In genomic region chr4:159540501-159540900, GRCh38 we compare ENCODE assay signal across 15 cellular contexts.
DNase-seq lines count a peak whose midpoint lies in the region; ATAC-seq, FAIRE-seq and TF ChIP-seq lines count a peak whose summit lies in the region.
"Had no signal": no experiment of that assay in that cellular context is flagged by ENCODE, and none has a peak within 500 bp of the region (broad histone marks: within the 10 kb centered on the region; RNA-seq: fewer than 3 reads in every experiment).

No MANE protein-coding gene starts in this region.

- H3K4me3 ChIP-seq in GM23338 (no peak overlapping the region), HUES48 (ENCODE audit: low read depth, low read length) (no peak overlapping the region), H1 (ENCODE audit: extremely low read depth in 1 of 4, insufficient read depth in 2 of 4, low read depth in 3 of 4, low read length in 4 of 4) (no peak overlapping the region), tibial artery (no peak overlapping the region)
- H3K4me3 ChIP-seq: SJSA1 had no signal

- TF ChIP-seq CTCF in GM23338 (conservative IDR thresholded peaks at IDR 0.05; ENCODE audit: low read depth in 2 of 2): no peak
- TF ChIP-seq CTCF in H1 (IDR thresholded peaks at IDR 0.05; ENCODE audit: control extremely low read depth in 1 of 3, insufficient read depth in 1 of 3, low read depth in 1 of 3, low read length in 3 of 3): no peak
- no peak for TF ChIP-seq CTCF in tibial artery (IDR thresholded peaks at IDR 0.05)

- no peak for TF ChIP-seq POLR2A in H1 (IDR thresholded peaks at IDR 0.05; ENCODE audit: control extremely low read depth in 1 of 2, low read depth in 2 of 2, low read length in 2 of 2)

- H3K79me2 ChIP-seq in GM23338 (replicated peaks; ENCODE audit: insufficient read depth) (no peaks in the 10 kb centered on the region), H1 (ENCODE audit: control insufficient read depth in 1 of 2, insufficient read depth in 2 of 2, low read length in 2 of 2) (no peaks in the 10 kb centered on the region)

- TF ChIP-seq RAD21 in H1 (IDR thresholded peaks at IDR 0.05 in 1 of 2, conservative IDR thresholded peaks at IDR 0.05 in 1 of 2; ENCODE audit: low read depth in 2 of 2, low read length in 2 of 2): 0 out of 4 replicates have a peak, but pooled peaks of 1 of the 2 experiments have one; percentile 2

- H2BK15ac ChIP-seq in H1 (ENCODE audit: low read length): no peak overlapping the region

- CTCF ChIA-PET in H1 (lab: Charles Lee; ENCODE audit: partially characterized antibody): interaction anchor here (0.6 to 1.3 kb wide), 2 partner anchors 14 to 119 kb away, joined by 3 read pairs; no protein-coding TSS in a partner anchor

- no peak for TF ChIP-seq EP300 in H1 (IDR thresholded peaks at IDR 0.05; ENCODE audit: borderline replicate concordance in 1 of 2, low read depth in 2 of 2, low read length in 2 of 2)

- peak; percentile 36 for DNase-seq in GM23338 (ENCODE audit: low spot score)
- DNase-seq in H1 (ENCODE audit: low read depth in 1 of 2, low spot score in 2 of 2): peak in 1 of 2 experiments; percentile 53
- DNase-seq in sciatic nerve (ENCODE audit: low spot score): no peak
- no peak for DNase-seq in tibial artery
- no peak for DNase-seq in HTR-8/SVneo (ENCODE audit: insufficient read length, low spot score)
- DNase-seq: CD8-positive, alpha-beta memory T cell; NCI-H1694; NCI-H2107; NCI-H510A treated with DMSO at 0.1 percent for 48 hours; PC-3; SW 1271 had no signal

- H3K36me3 ChIP-seq in GM23338 (ENCODE audit: insufficient read depth) (no peaks in the 10 kb centered on the region), HUES48 (ENCODE audit: control insufficient read depth, insufficient read depth, low read length) (no peaks in the 10 kb centered on the region), H1 (ENCODE audit: control insufficient read depth in 2 of 4, insufficient read depth in 4 of 4, low read length in 3 of 4) (no peaks in the 10 kb centered on the region; a peak in 2 of 8 replicates), tibial artery (no peaks in the 10 kb centered on the region)
- H3K36me3 ChIP-seq: SJSA1 had no signal

- H4K5ac ChIP-seq in H1 (ENCODE audit: insufficient read length, low read depth, low read length): no peak overlapping the region

- no peak overlapping the region for H4K91ac ChIP-seq in H1 (replicated peaks; ENCODE audit: insufficient read length, low read length)

- intact Hi-C loops in sciatic nerve (cut with DNase I): no loop called here
- intact Hi-C loops in tibial artery (cut with DNase I; ENCODE audit: low total_unique reads): no loop called here

- peaks cover 6% of the 10 kb centered on the region; the same call in 1 of the 2 replicates for H3K9me2 ChIP-seq in GM23338 (ENCODE audit: insufficient read depth)

- peaks cover 31% of the 10 kb centered on the region for H3K4me1 Mint-ChIP-seq in GM23338
- H3K4me1 Mint-ChIP-seq: CD8-positive, alpha-beta memory T cell had no signal

- H3K9me3 Mint-ChIP-seq in GM23338: peaks cover 26% of the 10 kb centered on the region

- no peak overlapping the region for H3K27ac ChIP-seq in GM23338 (ENCODE audit: low read depth)
- peak overlapping the region; percentile 65 for H3K27ac ChIP-seq in HUES48 (ENCODE audit: low read depth, low read length)
- H3K27ac ChIP-seq in H1 (ENCODE audit: low read depth, low read length): no peak overlapping the region
- H3K27ac ChIP-seq in tibial artery: no peak overlapping the region
- H3K27ac ChIP-seq: SJSA1 had no signal

- H3K18ac ChIP-seq in H1 (ENCODE audit: extremely low read depth, low read length): peak overlapping the region; percentile 33; the same call in 1 of the 2 replicates

- no peak overlapping the region for H3K4me3 Mint-ChIP-seq in GM23338
- H3K4me3 Mint-ChIP-seq: CD8-positive, alpha-beta memory T cell had no signal

- POLR2A ChIA-PET in H1 (lab: Charles Lee; ENCODE audit: partially characterized antibody): no interaction called here

- H2BK5ac ChIP-seq in H1 (ENCODE audit: low read depth, low read length): no peak overlapping the region

- H3K56ac ChIP-seq in H1 (replicated peaks; ENCODE audit: insufficient read length, low read depth, low read length): no peak overlapping the region

- ATAC-seq in GM23338 (peak; percentile 95), sciatic nerve (peak; percentile 60), HG02938 (IDR thresholded peaks at IDR 0.05; ENCODE audit: unreplicated experiment) (no peak)
- ATAC-seq: PC-3 had no signal

- H3K79me1 ChIP-seq in H1 (ENCODE audit: low read depth, low read length): no peaks in the 10 kb centered on the region

- H2AK5ac ChIP-seq in H1 (ENCODE audit: low read depth, low read length): no peak overlapping the region

- H3K27ac Mint-ChIP-seq in GM23338: no peak overlapping the region
- H3K27ac Mint-ChIP-seq: CD8-positive, alpha-beta memory T cell had no signal

- no peaks in the 10 kb centered on the region for H3F3A ChIP-seq in GM23338 (replicated peaks; ENCODE audit: low read depth)

- no peak overlapping the region for H4K8ac ChIP-seq in H1 (ENCODE audit: extremely low read depth, insufficient read depth, low read length)

- H2BK20ac ChIP-seq in H1 (ENCODE audit: low read length): no peak overlapping the region

- H3K36me3 Mint-ChIP-seq in GM23338 (ENCODE audit: low read depth): peaks cover 24% of the 10 kb centered on the region
- H3K36me3 Mint-ChIP-seq: CD8-positive, alpha-beta memory T cell had no signal

- no peak overlapping the region for H2BK12ac ChIP-seq in H1 (ENCODE audit: low read depth, low read length)

- FAIRE-seq in H1 (lab: Jason Lieb, UNC) (peak; percentile 79), HTR-8/SVneo (lab: Jason Lieb, UNC) (no peak)
- FAIRE-seq: H54 had no signal

- H4K20me1 ChIP-seq in GM23338 (replicated peaks; ENCODE audit: insufficient read depth) (no peaks in the 10 kb centered on the region), H1 (replicated peaks in 1 of 2; ENCODE audit: control insufficient read depth in 1 of 2, insufficient read depth in 2 of 2, low read length in 2 of 2) (no peaks in the 10 kb centered on the region)

- H3K27me3 ChIP-seq in GM23338 (ENCODE audit: insufficient read depth): no peaks in the 10 kb centered on the region
- H3K27me3 ChIP-seq in HUES48 (ENCODE audit: control insufficient read depth, insufficient read depth, low read length): no peaks in the 10 kb centered on the region
- no peaks in the 10 kb centered on the region for H3K27me3 ChIP-seq in H1 (replicated peaks in 1 of 4; ENCODE audit: control insufficient read depth in 3 of 4, extremely low read depth in 1 of 4, insufficient read depth in 3 of 4, low read length in 3 of 4)
- H3K27me3 ChIP-seq in tibial artery: no peaks in the 10 kb centered on the region

- 31% methylated on average over 4 of the region's 4 CpGs; no CpG with 5 or more reads in 1 of the 2 experiments for whole genome bisulfite sequencing in H1 (ENCODE audit: extremely low coverage in 1 of 2, insufficient coverage in 1 of 2, insufficient read length in 1 of 2, insufficient replicate concordance in 2 of 2, low coverage in 1 of 2, low lambda C conversion rate in 2 of 2, missing lambda C conversion rate in 1 of 2), 2 experiments

- H3K9me3 ChIP-seq in HUES48 (ENCODE audit: control insufficient read depth, insufficient read depth, low read length) (peaks cover 21% of the 10 kb centered on the region), H1 (ENCODE audit: insufficient read depth in 2 of 2, low read depth in 1 of 2, low read length in 1 of 2) (peaks cover 8 to 11% of the 10 kb centered on the region in 2 experiments; a peak in 3 of 4 replicates), tibial artery (peaks cover 0 to 8% (median 2%) of the 10 kb centered on the region in 3 donors)
- H3K9me3 ChIP-seq: SJSA1 had no signal

- H2AFZ ChIP-seq in GM23338 (no peak overlapping the region), H1 (ENCODE audit: low read length) (no peak overlapping the region)

- H2BK120ac ChIP-seq in H1 (replicated peaks; ENCODE audit: low read depth, low read length): no peak overlapping the region

- H3K14ac ChIP-seq in H1 (ENCODE audit: insufficient read length): no peak overlapping the region

- peaks cover 4% of the 10 kb centered on the region for H3K27me3 Mint-ChIP-seq in GM23338 (ENCODE audit: insufficient read depth, low read depth, poor library complexity)
- H3K27me3 Mint-ChIP-seq: CD8-positive, alpha-beta memory T cell had no signal

- no peaks in the 10 kb centered on the region; the same call in 1 of the 2 replicates for H3K23me2 ChIP-seq in H1 (ENCODE audit: low read depth, low read length)

- no peak overlapping the region for H3K23ac ChIP-seq in H1 (ENCODE audit: insufficient read length)

- H3K4me2 ChIP-seq in GM23338 (0 out of 2 replicates have a peak overlapping the region, but pooled peaks have one; percentile 14), H1 (ENCODE audit: insufficient read depth in 1 of 2, low read depth in 2 of 2, low read length in 2 of 2) (no peak overlapping the region; a peak in 1 of 4 replicates)

- no peak overlapping the region for H3K9ac ChIP-seq in HUES48 (ENCODE audit: low read depth, low read length)
- H3K9ac ChIP-seq in H1 (replicated peaks in 1 of 4; ENCODE audit: extremely low read depth in 1 of 4, low read depth in 3 of 4, low read length in 3 of 4): no peak overlapping the region

- H3K4me1 ChIP-seq in GM23338 (ENCODE audit: insufficient read depth) (peaks cover 32% of the 10 kb centered on the region), HUES48 (ENCODE audit: control insufficient read depth, insufficient read depth, low read length) (peaks cover 38% of the 10 kb centered on the region), H1 (replicated peaks in 1 of 4; ENCODE audit: control insufficient read depth in 3 of 4, insufficient read depth in 4 of 4, low read length in 3 of 4) (peaks cover 3 to 9% (median 4%) of the 10 kb centered on the region in 4 experiments; a peak in 4 of 7 replicates), tibial artery (peaks cover 0 to 5% (median 0%) of the 10 kb centered on the region in 4 donors)
- H3K4me1 ChIP-seq: SJSA1 had no signal

- H3K4ac ChIP-seq in H1 (replicated peaks; ENCODE audit: insufficient read length, low read depth, low read length): no peak overlapping the region

TF ChIP-seq in H1, 55 proteins besides CTCF, POLR2A, EP300 and RAD21 (continues in another document):
- TF ChIP-seq HDAC2 (IDR thresholded peaks at IDR 0.05; ENCODE audit: borderline replicate concordance in 1 of 2, low read depth in 2 of 2, low read length in 2 of 2): peak in 1 of 2 experiments; percentile 37; a peak in 1 of 4 replicates
- TF ChIP-seq NANOG (IDR thresholded peaks at IDR 0.05; ENCODE audit: insufficient read depth, low read depth, low read length, poor library complexity, severe bottlenecking): peak; percentile 74
- TF ChIP-seq CHD1 (IDR thresholded peaks at IDR 0.05; ENCODE audit: low read depth, low read length): no peak
- peak; percentile 12; the same call in 1 of the 2 replicates for TF ChIP-seq JUND (IDR thresholded peaks at IDR 0.05; ENCODE audit: low read length)
- no peak for TF ChIP-seq GABPA (IDR thresholded peaks at IDR 0.05; ENCODE audit: borderline replicate concordance, insufficient read depth, low read length)
- no peak for TF ChIP-seq KDM1A (IDR thresholded peaks at IDR 0.05; ENCODE audit: borderline replicate concordance, low read length)
- TF ChIP-seq YY1 (IDR thresholded peaks at IDR 0.05; ENCODE audit: low read depth, low read length): 0 out of 2 replicates have a peak, but pooled peaks have one; percentile 24
- 0 out of 2 replicates have a peak, but pooled peaks have one; percentile 36 for TF ChIP-seq POU5F1 (IDR thresholded peaks at IDR 0.05; ENCODE audit: low read depth, low read length)
